ENCODE assay signal across 28 cellular contexts in genomic region chr17:73104450-73104849, GRCh38.
"Had no signal": no experiment of that assay in that cellular context is flagged by ENCODE, and none has a peak within 500 bp of the region (broad histone marks: within the 10 kb centered on the region; RNA-seq: fewer than 3 reads in every experiment).

No MANE protein-coding gene starts in this region.

- H3K36me3 ChIP-seq: left ventricle myocardium inferior, neural progenitor cell, neutrophil, pancreas, prostate gland, suprapubic skin, thoracic aorta, tibial artery, upper lobe of right lung had no signal

- H3K4me1 ChIP-seq: left ventricle myocardium inferior, neural progenitor cell, pancreas, prostate gland, upper lobe of right lung had no signal

- DNase-seq: islet precursor cell; left ventricle myocardium inferior; mesendoderm; naive B cell; natural killer cell; nephron progenitor cell; occipital lobe; pancreas; posterior cingulate gyrus; retina; right cardiac atrium; stimulated activated CD4-positive, alpha-beta T cell treated with anti-CD3 and anti-CD28 coated beads, Interleukin-12 subunit alpha, Interleukin-12 subunit beta, amount 100 ng/mL, for 4 hours; stimulated activated CD4-positive, alpha-beta T cell treated with anti-CD3 and anti-CD28 coated beads, Interleukin-15, amount 100 ng/mL, for 24 hours; stimulated activated CD4-positive, alpha-beta T cell treated with anti-CD3 and anti-CD28 coated beads, Interleukin-2, amount 100 ng/mL, for 24 hours; stimulated activated CD4-positive, alpha-beta T cell treated with anti-CD3 and anti-CD28 coated beads, Interleukin-4, amount 100 ng/mL, for 24 hours; stimulated activated naive CD4-positive, alpha-beta T cell; tibial artery; trophoblast cell; upper lobe of right lung had no signal

- H3K27me3 ChIP-seq: neural progenitor cell, neutrophil, pancreas, suprapubic skin, tibial artery, upper lobe of right lung had no signal

- H3K9me3 ChIP-seq: neutrophil, pancreas, prostate gland, suprapubic skin, thoracic aorta, upper lobe of right lung had no signal

- H3K4me3 ChIP-seq: left ventricle myocardium inferior, lung, neural progenitor cell, pancreas, prostate gland, skin epidermis, suprapubic skin, thoracic aorta, tibial artery, upper lobe of right lung had no signal

- ATAC-seq: natural killer cell; pancreas; right cardiac atrium; sciatic nerve; stimulated activated effector memory CD8-positive, alpha-beta T cell treated with anti-CD3 and anti-CD28 coated beads, Interleukin-12 subunit alpha, Interleukin-12 subunit beta, amount 100 ng/mL, for 72 hours had no signal

- H3K27ac ChIP-seq: left ventricle myocardium inferior, neural progenitor cell, pancreas, prostate gland, skin epidermis, suprapubic skin, thoracic aorta, tibial artery, upper lobe of right lung had no signal
